16 cellular contexts compared by ENCODE assay signal in the genomic region with DNA sequence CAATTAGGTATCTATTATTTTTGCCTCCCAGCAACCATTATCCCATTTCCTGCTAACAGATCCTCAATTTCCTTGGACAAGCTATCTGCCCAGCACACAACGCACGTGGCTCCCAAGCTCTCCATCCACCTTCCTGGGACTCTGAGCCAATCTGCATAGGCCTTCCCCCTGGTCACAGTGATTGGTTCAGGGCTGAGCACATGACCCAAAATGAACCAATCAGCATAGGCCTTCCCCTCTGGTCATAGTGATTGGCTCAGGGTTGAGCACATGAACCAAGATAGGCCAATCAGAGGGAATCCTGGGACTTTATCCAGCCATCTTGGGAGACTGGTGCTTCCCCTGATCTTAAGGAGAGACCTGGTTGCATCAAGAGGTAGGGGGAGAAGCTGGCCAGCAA. TPM values are rescaled to one million over a fixed set of nuclear protein-coding genes. Genes with fewer than 3 reads are reported as not detected.
A peak's percentile ranks its signal among the peaks of the same experiment; 100 is the strongest.
DNase-seq lines count a peak whose midpoint lies in the region; ATAC-seq and TF ChIP-seq lines count a peak whose summit lies in the region.
"Had no signal": no experiment of that assay in that cellular context is flagged by ENCODE, and none has a peak within 500 bp of the region (broad histone marks: within the 10 kb centered on the region; RNA-seq: fewer than 3 reads in every experiment).

No MANE protein-coding gene starts in this region.

- H3K27me3 Mint-ChIP-seq in HFFc6 (ENCODE audit: insufficient read depth) = peaks cover 41% of the 10 kb centered on the region
- peaks cover 21% of the 10 kb centered on the region for H3K27me3 Mint-ChIP-seq in activated T-helper 17 cell treated with anti-CD3 and anti-CD28 coated beads, Interleukin-2, amount 50 U/mL, for 72 hours
- peaks cover 11% of the 10 kb centered on the region for H3K27me3 Mint-ChIP-seq in endodermal cell (ENCODE audit: insufficient read depth)

- peak overlapping the region in 9 of 11 experiments; percentile 6 to 64 (median 48); a peak in 15 of 22 replicates for H3K27ac ChIP-seq in BLaER1 treated with 17β-estradiol and CSF1 and Interleukin-3, amounts not matched to agents 10 nM and 100 nM
- H3K27ac ChIP-seq in mesenchymal stem cell (ENCODE audit: low read length, poor library complexity, severe bottlenecking) (no peak overlapping the region), endodermal cell (ENCODE audit: low read depth, low read length) (no peak overlapping the region)
- H3K27ac ChIP-seq: SK-N-MC had no signal

- H4K20me1 ChIP-seq in BLaER1 treated with 17β-estradiol and CSF1 and Interleukin-3, amounts not matched to agents 10 nM and 100 nM = no peaks in the 10 kb centered on the region

- H3K4me3 ChIP-seq in BLaER1 treated with 17β-estradiol and CSF1 and Interleukin-3, amounts not matched to agents 10 nM and 100 nM = peak overlapping the region in 2 of 10 experiments; percentile 23 to 33; a peak in 2 of 20 replicates
- H3K4me3 ChIP-seq in mesenchymal stem cell (ENCODE audit: insufficient read depth in 1 of 2, low read depth in 1 of 2, low read length in 2 of 2) = no peak overlapping the region
- H3K4me3 ChIP-seq in endodermal cell (ENCODE audit: low read length) = no peak overlapping the region
- H3K4me3 ChIP-seq: SK-N-MC had no signal

- no peak overlapping the region for H4K91ac ChIP-seq in mesenchymal stem cell (ENCODE audit: low read length)

- H3K36me3 Mint-ChIP-seq in HFFc6 (ENCODE audit: low read depth) (peaks cover 4% of the 10 kb centered on the region; the same call in 1 of the 2 replicates), endodermal cell (ENCODE audit: low read depth) (peaks cover 19% of the 10 kb centered on the region)
- no peaks in the 10 kb centered on the region for H3K36me3 Mint-ChIP-seq in activated T-helper 17 cell treated with anti-CD3 and anti-CD28 coated beads, Interleukin-2, amount 50 U/mL, for 72 hours (ENCODE audit: low read depth)

- 89% methylated on average over 2 of the region's 2 CpGs for WGBS in mesenchymal stem cell
- 93 to 100% methylated on average over 1 to 2 of the region's 2 CpGs for WGBS in endodermal cell (ENCODE audit: insufficient coverage in 1 of 2, insufficient read length in 1 of 2), 2 experiments

- H3K23ac ChIP-seq in mesenchymal stem cell (ENCODE audit: low read length in 2 of 2) = no peak overlapping the region

- H2AFZ ChIP-seq in mesenchymal stem cell (ENCODE audit: low read depth, low read length) = no peak overlapping the region

- peak overlapping the region; percentile 60 to 92 (median 78); a peak in 21 of 22 replicates for H3K4me2 ChIP-seq in BLaER1 treated with 17β-estradiol and CSF1 and Interleukin-3, amounts not matched to agents 10 nM and 100 nM
- no peak overlapping the region for H3K4me2 ChIP-seq in mesenchymal stem cell (ENCODE audit: low read length, poor library complexity, severe bottlenecking)

- peak; percentile 74 for ATAC-seq in activated T-helper 17 cell treated with anti-CD3 and anti-CD28 coated beads, Interleukin-2, amount 50 U/mL, for 72 hours (replicated peaks)

- peaks cover 2 to 16% (median 7%) of the 10 kb centered on the region in 11 experiments; a peak in 21 of 22 replicates for H3K27me3 ChIP-seq in BLaER1 treated with 17β-estradiol and CSF1 and Interleukin-3, amounts not matched to agents 10 nM and 100 nM
- H3K27me3 ChIP-seq in mesenchymal stem cell (ENCODE audit: control insufficient read depth in 1 of 2, insufficient read depth in 1 of 2, low read length in 2 of 2) (peaks cover 23 to 27% of the 10 kb centered on the region in 2 experiments), endodermal cell (ENCODE audit: control insufficient read depth, insufficient read depth, low read length, poor library complexity, severe bottlenecking) (peaks cover 7% of the 10 kb centered on the region)

- H3K4ac ChIP-seq in mesenchymal stem cell (ENCODE audit: low read depth in 1 of 2, low read length in 2 of 2) = no peak overlapping the region

- peaks cover 0 to 26% (median 10%) of the 10 kb centered on the region in 11 experiments; a peak in 13 of 22 replicates for H3K36me3 ChIP-seq in BLaER1 treated with 17β-estradiol and CSF1 and Interleukin-3, amounts not matched to agents 10 nM and 100 nM
- no peaks in the 10 kb centered on the region for H3K36me3 ChIP-seq in mesenchymal stem cell (ENCODE audit: control insufficient read depth in 1 of 2, insufficient read depth in 2 of 2, low read depth in 1 of 2, low read length in 2 of 2)
- no peaks in the 10 kb centered on the region for H3K36me3 ChIP-seq in endodermal cell (ENCODE audit: control insufficient read depth, insufficient read depth, low read length)

- no peak overlapping the region for H4K8ac ChIP-seq in mesenchymal stem cell (ENCODE audit: low read length)

- H2BK120ac ChIP-seq in mesenchymal stem cell (ENCODE audit: low read depth, low read length) = no peak overlapping the region

- H3K14ac ChIP-seq in mesenchymal stem cell (ENCODE audit: low read length in 2 of 2) = no peak overlapping the region

- H3K9me3 Mint-ChIP-seq in HFFc6 (peaks cover 22% of the 10 kb centered on the region; the same call in 1 of the 2 replicates), endodermal cell (peaks cover 17% of the 10 kb centered on the region)
- H3K9me3 Mint-ChIP-seq in activated T-helper 17 cell treated with anti-CD3 and anti-CD28 coated beads, Interleukin-2, amount 50 U/mL, for 72 hours = peaks cover 10% of the 10 kb centered on the region

- H3K4me3 Mint-ChIP-seq in HFFc6 = no peak overlapping the region
- H3K4me3 Mint-ChIP-seq in activated T-helper 17 cell treated with anti-CD3 and anti-CD28 coated beads, Interleukin-2, amount 50 U/mL, for 72 hours = no peak overlapping the region
- H3K4me3 Mint-ChIP-seq in endodermal cell = no peak overlapping the region
- H3K4me3 Mint-ChIP-seq: CD4-positive, alpha-beta T cell had no signal

- no peak overlapping the region for H2BK15ac ChIP-seq in mesenchymal stem cell (ENCODE audit: low read depth, poor library complexity, severe bottlenecking)

- H3K79me1 ChIP-seq in mesenchymal stem cell (replicated peaks; ENCODE audit: low read length, poor library complexity, severe bottlenecking) = no peaks in the 10 kb centered on the region

- H3K9ac ChIP-seq in BLaER1 treated with 17β-estradiol and CSF1 and Interleukin-3, amounts not matched to agents 10 nM and 100 nM = no peak overlapping the region
- no peak overlapping the region for H3K9ac ChIP-seq in mesenchymal stem cell (ENCODE audit: low read length)
- no peak overlapping the region for H3K9ac ChIP-seq in endodermal cell (ENCODE audit: extremely low read depth, low read length, poor library complexity, severe bottlenecking)

- DNase-seq in HFFc6 = peak; percentile 3
- peak; percentile 9 for DNase-seq in mesenchymal stem cell
- no peak for DNase-seq in NCI-H774 (lab: John Stamatoyannopoulos, UW)
- no peak for DNase-seq in ureter (ENCODE audit: low spot score)
- no peak for DNase-seq in OCI-M2 (lab: John Stamatoyannopoulos, UW; ENCODE audit: unreplicated experiment)
- no peak for DNase-seq in endodermal cell
- DNase-seq: activated CD4-positive, alpha-beta T cell treated with anti-CD3 and anti-CD28 coated beads for 4 hours; CD4-positive, alpha-beta T cell; effector CD4-positive, alpha-beta T cell; kidney; NCI-H748 treated with DMSO at 0.1 percent for 48 hours; retina had no signal

- TF ChIP-seq CTCF in HFFc6 (IDR thresholded peaks at IDR 0.05) = no peak
- no peak for TF ChIP-seq CTCF in endodermal cell (conservative IDR thresholded peaks at IDR 0.05)

- no peak overlapping the region for H2BK12ac ChIP-seq in mesenchymal stem cell (ENCODE audit: low read length in 2 of 2)

- H3K27ac Mint-ChIP-seq in HFFc6 (no peak overlapping the region), endodermal cell (no peak overlapping the region)
- H3K27ac Mint-ChIP-seq in activated T-helper 17 cell treated with anti-CD3 and anti-CD28 coated beads, Interleukin-2, amount 50 U/mL, for 72 hours = no peak overlapping the region
- H3K27ac Mint-ChIP-seq: activated T-helper 2 cell treated with anti-CD3 and anti-CD28 coated beads, Interferon-gamma antibody, Interleukin-2, Interleukin-4, amounts not matched to agents 10 μg/mL and 5 μg/mL and 100 μg/mL, durations not matched to agents 14 hours and 24 hours and 36 hours; CD4-positive, alpha-beta T cell had no signal

- H3K18ac ChIP-seq in mesenchymal stem cell (ENCODE audit: low read depth in 1 of 2, low read length in 2 of 2) = no peak overlapping the region

- H3K4me1 Mint-ChIP-seq in HFFc6 (ENCODE audit: low read depth) (peaks cover 11% of the 10 kb centered on the region), endodermal cell (peaks cover 1% of the 10 kb centered on the region)
- H3K4me1 Mint-ChIP-seq in activated T-helper 17 cell treated with anti-CD3 and anti-CD28 coated beads, Interleukin-2, amount 50 U/mL, for 72 hours = peaks cover 1% of the 10 kb centered on the region

- no peak overlapping the region for H2BK5ac ChIP-seq in mesenchymal stem cell (ENCODE audit: low read depth, low read length, poor library complexity, severe bottlenecking)

- peaks cover 31 to 52% (median 42%) of the 10 kb centered on the region in 10 experiments for H3K4me1 ChIP-seq in BLaER1 treated with 17β-estradiol and CSF1 and Interleukin-3, amounts not matched to agents 10 nM and 100 nM
- peaks cover 2% of the 10 kb centered on the region for H3K4me1 ChIP-seq in mesenchymal stem cell (ENCODE audit: control insufficient read depth, insufficient read depth, low read depth, low read length)
- H3K4me1 ChIP-seq in endodermal cell (ENCODE audit: control insufficient read depth, insufficient read depth, low read length) = no peaks in the 10 kb centered on the region

- peaks cover 23 to 63% (median 46%) of the 10 kb centered on the region in 11 experiments for H3K9me3 ChIP-seq in BLaER1 treated with 17β-estradiol and CSF1 and Interleukin-3, amounts not matched to agents 10 nM and 100 nM (replicated peaks in 1 of 11)
- peaks cover 13% of the 10 kb centered on the region for H3K9me3 ChIP-seq in mesenchymal stem cell (ENCODE audit: control insufficient read depth, low read length)
- H3K9me3 ChIP-seq in endodermal cell (ENCODE audit: control insufficient read depth, low read length) = peaks cover 16% of the 10 kb centered on the region

- H2AK5ac ChIP-seq in mesenchymal stem cell (ENCODE audit: low read length, severe bottlenecking) = no peak overlapping the region

RNA-seq across cellular contexts. Expression of a gene that starts 5.8 kb away (rescaled TPM):
- under 1 TPM in 5 of 6 experiments, not detected in 1; 0.11 to 0.20 (median 0.14) TPM for total RNA-seq in HFFc6 (2021; fragmentation: NEBNext Ultra II Directional; extraction: Animal tissue kit (Norgen Biotek cat#: 25700))
- 1 to 10 TPM in 1 of 2 donors, under 1 TPM in 1; 0.11 to 6.5 TPM for total RNA-seq in activated T-helper 17 cell treated with anti-CD3 and anti-CD28 coated beads, Interleukin-2, amount 50 U/mL, for 72 hours
- 3.7 TPM for polyA plus RNA-seq in mesenchymal stem cell (2013, experiment 1 of 2)
- polyA plus RNA-seq in mesenchymal stem cell (2013, experiment 2 of 2) = 3.3 TPM
- 51.8 TPM for total RNA-seq in ureter
- 10 to 100 TPM; 19.7 to 22.9 TPM for total RNA-seq in endodermal cell
- polyA plus RNA-seq in endodermal cell (2013, experiment 1 of 2) = 15.1 TPM
- polyA plus RNA-seq in endodermal cell (2013, experiment 2 of 2) = 11.6 TPM

RNA-seq across cellular contexts. Expression of a gene that starts 54.4 kb away (rescaled TPM):
- 10 to 100 TPM in 5 of 6 experiments, 1 to 10 TPM in 1; 7.6 to 13.2 (median 12.2) TPM for total RNA-seq in HFFc6 (2021; fragmentation: NEBNext Ultra II Directional; extraction: Animal tissue kit (Norgen Biotek cat#: 25700))
- total RNA-seq in activated T-helper 17 cell treated with anti-CD3 and anti-CD28 coated beads, Interleukin-2, amount 50 U/mL, for 72 hours = 10 to 100 TPM; 26.0 to 35.2 TPM
- 5.1 TPM for polyA plus RNA-seq in mesenchymal stem cell (2013, experiment 1 of 2)
- polyA plus RNA-seq in mesenchymal stem cell (2013, experiment 2 of 2) = 6.6 TPM
- total RNA-seq in ureter (10.8 TPM), endodermal cell (10 to 100 TPM; 19.4 to 19.9 TPM)
- polyA plus RNA-seq in endodermal cell (2013, experiment 1 of 2) = 26.3 TPM
- polyA plus RNA-seq in endodermal cell (2013, experiment 2 of 2) = 17.7 TPM

RNA-seq across cellular contexts. Expression of a gene that starts 54.8 kb away (rescaled TPM):
- 10 to 100 TPM; 81.2 to 89.0 (median 83.4) TPM for total RNA-seq in HFFc6 (2021; fragmentation: NEBNext Ultra II Directional; extraction: Animal tissue kit (Norgen Biotek cat#: 25700))
- 100 to 1,000 TPM; 149 to 152 TPM for total RNA-seq in activated T-helper 17 cell treated with anti-CD3 and anti-CD28 coated beads, Interleukin-2, amount 50 U/mL, for 72 hours
- 49.4 TPM for polyA plus RNA-seq in mesenchymal stem cell (2013, experiment 1 of 2)
- 51.6 TPM for polyA plus RNA-seq in mesenchymal stem cell (2013, experiment 2 of 2)
- 77.3 TPM for total RNA-seq in ureter
- total RNA-seq in endodermal cell = 10 to 100 TPM; 79.4 to 96.8 TPM
- polyA plus RNA-seq in endodermal cell (2013, experiment 1 of 2) = 92.6 TPM
- 90.7 TPM for polyA plus RNA-seq in endodermal cell (2013, experiment 2 of 2)

Comparison
In these comparisons a context has a peak if more than half of its experiments do, and no peak if none do; other contexts are left out.
1. H3K27ac ChIP-seq: peak in BLaER1 treated with 17β-estradiol and CSF1 and Interleukin-3, amounts not matched to agents 10 nM and 100 nM (9 of 11); none in mesenchymal stem cell (single experiment) and endodermal cell (single experiment).
2. DNase-seq: peak in HFFc6 (single experiment) and mesenchymal stem cell (single experiment); none in NCI-H774 (single experiment), ureter (single experiment), OCI-M2 (single experiment) and endodermal cell (single experiment).